Comparison of ENCODE assay signal across 26 cellular contexts in the genomic region with DNA sequence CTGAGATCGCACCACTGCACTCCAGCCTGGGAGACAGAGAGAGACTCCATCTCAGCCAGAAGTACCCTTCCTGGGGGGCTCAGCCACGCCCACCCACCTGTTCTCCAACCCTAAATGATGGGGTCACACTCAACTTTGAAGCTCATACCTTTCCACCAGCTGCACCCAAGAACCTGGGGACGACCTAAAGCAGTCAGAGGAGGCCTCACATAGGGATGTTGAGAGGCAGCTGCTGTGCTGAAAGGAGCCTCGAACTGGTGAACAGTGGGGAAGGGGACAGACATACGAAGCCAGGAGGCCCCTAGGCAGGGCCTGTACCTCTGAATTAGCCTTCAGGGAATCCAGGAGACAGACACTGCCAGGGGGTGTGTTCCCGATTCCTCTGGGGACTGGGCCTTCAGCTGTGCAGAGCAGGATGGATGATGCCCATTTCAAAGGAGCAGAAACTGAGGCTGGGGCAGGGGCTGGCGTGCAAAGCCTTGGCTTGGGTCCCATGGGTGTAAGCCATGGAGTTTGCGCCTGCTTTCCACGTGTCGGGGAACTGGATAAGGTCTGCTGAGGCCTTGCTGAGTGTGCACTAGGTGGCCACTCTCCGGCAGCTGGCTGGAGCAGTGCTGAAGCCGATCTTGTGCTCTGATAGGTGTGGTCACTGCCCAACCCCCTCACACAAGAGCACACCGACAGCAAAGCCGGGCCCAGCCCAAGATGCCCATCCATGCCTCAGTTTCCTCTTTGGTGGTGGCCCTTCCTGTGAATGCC.
DNase-seq lines count a peak whose midpoint lies in the region; TF ChIP-seq lines count a peak whose summit lies in the region.
"Had no signal": no experiment of that assay in that cellular context is flagged by ENCODE, and none has a peak within 500 bp of the region (broad histone marks: within the 10 kb centered on the region; RNA-seq: fewer than 3 reads in every experiment).

No MANE protein-coding gene starts in this region.

- no peaks in the 10 kb centered on the region for H3K4me1 ChIP-seq in endodermal cell (ENCODE audit: control insufficient read depth, insufficient read depth, low read length)
- H3K4me1 ChIP-seq: A549, heart right ventricle had no signal

- H3K9me3 ChIP-seq in endodermal cell (ENCODE audit: control insufficient read depth, low read length) = no peaks in the 10 kb centered on the region
- H3K9me3 ChIP-seq: A549 had no signal

- no peaks in the 10 kb centered on the region for H3K36me3 ChIP-seq in endodermal cell (ENCODE audit: control insufficient read depth, insufficient read depth, low read length)
- H3K36me3 ChIP-seq: brain microvascular endothelial cell, heart right ventricle had no signal

- H3K4me3 ChIP-seq in endodermal cell (ENCODE audit: low read length) = no peak overlapping the region
- H3K4me3 ChIP-seq: A549, heart right ventricle, smooth muscle cell had no signal

- no peak overlapping the region for H3K27ac ChIP-seq in endodermal cell (ENCODE audit: low read depth, low read length)
- H3K27ac ChIP-seq: A549, brain microvascular endothelial cell, heart right ventricle had no signal

- 86 to 95% methylated on average over 12 to 14 of the region's 14 CpGs for whole genome bisulfite sequencing in endodermal cell (ENCODE audit: insufficient coverage in 1 of 2, insufficient read length in 1 of 2), 2 experiments

- no peaks in the 10 kb centered on the region for H3K36me3 Mint-ChIP-seq in activated naive CD4-positive, alpha-beta T cell treated with anti-CD3 and anti-CD28 coated beads, Interleukin-2, amount 10 ng/mL, durations not matched to agents 7 days and 5 days
- H3K36me3 Mint-ChIP-seq in endodermal cell (ENCODE audit: low read depth) (no peaks in the 10 kb centered on the region), osteocyte (ENCODE audit: unreplicated experiment) (no peaks in the 10 kb centered on the region)
- H3K36me3 Mint-ChIP-seq: CD4-positive, alpha-beta memory T cell had no signal

- no peak overlapping the region for H3K27ac Mint-ChIP-seq in activated naive CD4-positive, alpha-beta T cell treated with anti-CD3 and anti-CD28 coated beads, Interleukin-2, amount 10 ng/mL, durations not matched to agents 7 days and 5 days
- H3K27ac Mint-ChIP-seq in endodermal cell = no peak overlapping the region
- no peak overlapping the region for H3K27ac Mint-ChIP-seq in osteocyte (ENCODE audit: unreplicated experiment)
- H3K27ac Mint-ChIP-seq: activated CD4-positive, alpha-beta T cell treated with anti-CD3 and anti-CD28 coated beads for 36 hours; CD4-positive, alpha-beta memory T cell; effector memory CD8-positive, alpha-beta T cell had no signal

- H3K4me1 Mint-ChIP-seq in activated naive CD4-positive, alpha-beta T cell treated with anti-CD3 and anti-CD28 coated beads, Interleukin-2, amount 10 ng/mL, durations not matched to agents 7 days and 5 days = no peaks in the 10 kb centered on the region
- H3K4me1 Mint-ChIP-seq in endodermal cell (peaks cover 5% of the 10 kb centered on the region), osteocyte (ENCODE audit: unreplicated experiment) (no peaks in the 10 kb centered on the region)
- H3K4me1 Mint-ChIP-seq: activated CD4-positive, alpha-beta T cell treated with anti-CD3 and anti-CD28 coated beads for 36 hours; CD4-positive, alpha-beta memory T cell had no signal

- no peaks in the 10 kb centered on the region for H3K27me3 Mint-ChIP-seq in activated naive CD4-positive, alpha-beta T cell treated with anti-CD3 and anti-CD28 coated beads, Interleukin-2, amount 10 ng/mL, durations not matched to agents 7 days and 5 days
- H3K27me3 Mint-ChIP-seq in endodermal cell (ENCODE audit: insufficient read depth) (peaks cover 4% of the 10 kb centered on the region), osteocyte (ENCODE audit: unreplicated experiment) (peaks cover 3% of the 10 kb centered on the region)

- CTCF ChIA-PET in activated naive CD4-positive, alpha-beta T cell treated with anti-CD3 and anti-CD28 coated beads, Interleukin-2, amount 10 ng/mL, durations not matched to agents 7 days and 5 days (lab: Charles Lee) = no interaction called here

- no peak overlapping the region for H3K4me3 Mint-ChIP-seq in activated naive CD4-positive, alpha-beta T cell treated with anti-CD3 and anti-CD28 coated beads, Interleukin-2, amount 10 ng/mL, durations not matched to agents 7 days and 5 days
- H3K4me3 Mint-ChIP-seq in endodermal cell = no peak overlapping the region
- no peak overlapping the region for H3K4me3 Mint-ChIP-seq in osteocyte (ENCODE audit: unreplicated experiment)
- H3K4me3 Mint-ChIP-seq: activated CD4-positive, alpha-beta T cell treated with anti-CD3 and anti-CD28 coated beads for 36 hours; CD4-positive, alpha-beta memory T cell; effector memory CD8-positive, alpha-beta T cell had no signal

- H3K27me3 ChIP-seq in endodermal cell (ENCODE audit: control insufficient read depth, insufficient read depth, low read length, poor library complexity, severe bottlenecking) = no peaks in the 10 kb centered on the region

- H3K9ac ChIP-seq in endodermal cell (ENCODE audit: extremely low read depth, low read length, poor library complexity, severe bottlenecking) = no peak overlapping the region

- peaks cover 5% of the 10 kb centered on the region for H3K9me3 Mint-ChIP-seq in activated naive CD4-positive, alpha-beta T cell treated with anti-CD3 and anti-CD28 coated beads, Interleukin-2, amount 10 ng/mL, durations not matched to agents 7 days and 5 days
- H3K9me3 Mint-ChIP-seq in endodermal cell (no peaks in the 10 kb centered on the region), osteocyte (ENCODE audit: unreplicated experiment) (no peaks in the 10 kb centered on the region)

- TF ChIP-seq CTCF in endodermal cell (conservative IDR thresholded peaks at IDR 0.05) (no peak), osteocyte (IDR thresholded peaks at IDR 0.05) (no peak)

- DNase-seq in activated naive CD4-positive, alpha-beta T cell treated with anti-CD3 and anti-CD28 coated beads, Interleukin-2, amount 10 ng/mL, durations not matched to agents 7 days and 5 days = peak; percentile 4
- no peak for DNase-seq in activated naive CD4-positive, alpha-beta T cell (lab: John Stamatoyannopoulos, UW)
- peak; percentile 41 for DNase-seq in endodermal cell
- peak; percentile 79 for DNase-seq in osteocyte (ENCODE audit: extremely low spot score, unreplicated experiment)
- DNase-seq in ureter (ENCODE audit: low spot score) = peak; percentile 30
- no peak for DNase-seq in NCI-H1694 (lab: John Stamatoyannopoulos, UW)
- DNase-seq in NCI-H748 (lab: John Stamatoyannopoulos, UW; ENCODE audit: unreplicated experiment) = no peak
- DNase-seq in activated gamma-delta T cell treated with Interleukin-2 at 50 U/mL for 16 hours = no peak
- DNase-seq: activated CD4-positive, alpha-beta T cell treated with anti-CD3 and anti-CD28 coated beads for 36 hours; activated naive CD4-positive, alpha-beta T cell treated with anti-CD3 and anti-CD28 coated beads, Interleukin-2, amount 50 U/mL, for 16 hours; activated T-cell treated with anti-CD3 and anti-CD28 coated beads, Interleukin-2, amount 50 U/mL, for 1 hour; AML-193; amniotic stem cell; brain microvascular endothelial cell; CD4-positive, alpha-beta memory T cell; effector memory CD8-positive, alpha-beta T cell; foreskin fibroblast; heart right ventricle; mesenchymal stem cell; NCI-H146; NCI-H510A treated with DMSO at 0.1 percent for 48 hours; nucleus accumbens; PC-3; stimulated activated CD4-positive, alpha-beta T cell treated with anti-CD3 and anti-CD28 coated beads, Interleukin-2, amount 100 ng/mL, for 24 hours had no signal

Comparison
In these comparisons a context has a peak if more than half of its experiments do, and no peak if none do; other contexts are left out.
1. DNase-seq: peak in activated naive CD4-positive, alpha-beta T cell treated with anti-CD3 and anti-CD28 coated beads, Interleukin-2, amount 10 ng/mL, durations not matched to agents 7 days and 5 days (single experiment), endodermal cell (single experiment), osteocyte (single experiment) and ureter (single experiment); none in activated naive CD4-positive, alpha-beta T cell (0 of 4), NCI-H1694 (single experiment), NCI-H748 (single experiment) and activated gamma-delta T cell treated with Interleukin-2 at 50 U/mL for 16 hours (single experiment).